In genomic region chr1:181247-182216, GRCh38 we compare ENCODE assay signal across 8 cellular contexts.
DNase-seq lines count a peak whose midpoint lies in the region; ATAC-seq and TF ChIP-seq lines count a peak whose summit lies in the region.
"Not testable (repeated sequence)": the region's sequence is repeated elsewhere in the genome, so short reads cannot be mapped to it uniquely, and the experiment has no call there.

No MANE protein-coding gene starts in this region.

- DNase-seq in Caki2 (ENCODE audit: low read depth) (peak; percentile 49), esophagus muscularis mucosa (ENCODE audit: extremely low spot score) (peak; percentile 93), left kidney (ENCODE audit: low read depth, low spot score) (peak; percentile 70), psoas muscle (peak; percentile 69 to 77), testis (peak; percentile 92)
- DNase-seq in activated CD4-positive, alpha-beta T cell treated with anti-CD3 and anti-CD28 coated beads for 1 hour = peak; percentile 39
- peak; percentile 36 to 71 for DNase-seq in activated naive CD4-positive, alpha-beta T cell treated with anti-CD3 and anti-CD28 coated beads, Interleukin-2, amount 50 U/mL, for 72 hours (ENCODE audit: low spot score in 2 of 2)

- H3K4me1 ChIP-seq in esophagus muscularis mucosa, psoas muscle, testis: not testable (repeated sequence)

- H3K9me3 Mint-ChIP-seq in activated naive CD4-positive, alpha-beta T cell treated with anti-CD3 and anti-CD28 coated beads, Interleukin-2, amount 50 U/mL, for 72 hours = not testable (repeated sequence)

- TF ChIP-seq CTCF in LNCAP (IDR thresholded peaks at IDR 0.05) (peak; percentile 35; the same call in 1 of the 2 replicates), esophagus muscularis mucosa (IDR thresholded peaks at IDR 0.05) (peak in 1 of 3 experiments; percentile 21), testis (IDR thresholded peaks at IDR 0.05) (peak in 1 of 3 experiments; percentile 70)
- not testable (repeated sequence) for TF ChIP-seq CTCF in psoas muscle (IDR thresholded peaks at IDR 0.05)

- H3K27ac ChIP-seq in esophagus muscularis mucosa (replicated peaks in 1 of 4); psoas muscle; testis: not testable (repeated sequence)

- not testable (repeated sequence) for TF ChIP-seq EP300 in esophagus muscularis mucosa (IDR thresholded peaks at IDR 0.05)

- peak; percentile 43 to 73 for ATAC-seq in activated naive CD4-positive, alpha-beta T cell treated with anti-CD3 and anti-CD28 coated beads, Interleukin-2, amount 50 U/mL, for 72 hours
- peak in 1 of 4 donors; percentile 69 for ATAC-seq in psoas muscle

- not testable (repeated sequence) for H3K9me3 ChIP-seq in esophagus muscularis mucosa, psoas muscle, testis

- in situ Hi-C loops in Caki2 (cut with HindIII; ENCODE audit: low pct_unique_long_range_greater_than_20kb, low sequenced_read_pairs) = not testable (repeated sequence)

- not testable (repeated sequence) for H3K27ac Mint-ChIP-seq in activated naive CD4-positive, alpha-beta T cell treated with anti-CD3 and anti-CD28 coated beads, Interleukin-2, amount 50 U/mL, for 72 hours

- H3K36me3 Mint-ChIP-seq in activated naive CD4-positive, alpha-beta T cell treated with anti-CD3 and anti-CD28 coated beads, Interleukin-2, amount 50 U/mL, for 72 hours = not testable (repeated sequence)

- WGBS in esophagus muscularis mucosa = 79% methylated on average over 19 of the region's 79 CpGs
- WGBS in psoas muscle, 3 donors = 76 to 79% (median 77%) methylated on average over 30 to 62 of the region's 79 CpGs
- WGBS in testis, 2 donors = 67 to 71% methylated on average over 53 to 54 of the region's 79 CpGs

- H3K36me3 ChIP-seq in esophagus muscularis mucosa; psoas muscle (ENCODE audit: insufficient read depth in 1 of 2, low read depth in 1 of 2); testis (ENCODE audit: low read depth, missing control alignments): not testable (repeated sequence)

- not testable (repeated sequence) for H3K27me3 ChIP-seq in esophagus muscularis mucosa; psoas muscle (ENCODE audit: insufficient read depth in 3 of 3, low read length in 2 of 3); testis

- TF ChIP-seq POLR2A in esophagus muscularis mucosa (IDR thresholded peaks at IDR 0.05; ENCODE audit: low read depth); testis (IDR thresholded peaks at IDR 0.05): not testable (repeated sequence)

- not testable (repeated sequence) for H3K4me3 ChIP-seq in esophagus muscularis mucosa, psoas muscle
- peak overlapping the region; percentile 46 to 47 for H3K4me3 ChIP-seq in testis

- intact Hi-C loops in esophagus muscularis mucosa (cut with DNase I); psoas muscle (cut with DNase I); testis (cut with DNase I; ENCODE audit: low total_unique reads): not testable (repeated sequence)

Comparison
In these comparisons a context has a peak if more than half of its experiments do, and no peak if none do; other contexts are left out.
1. DNase-seq: peak in every context shown above with its lines; median percentile 93 in esophagus muscularis mucosa; 92 in testis; 73 in psoas muscle; 70 in left kidney; 54 in activated naive CD4-positive, alpha-beta T cell treated with anti-CD3 and anti-CD28 coated beads, Interleukin-2, amount 50 U/mL, for 72 hours; 49 in Caki2; 39 in activated CD4-positive, alpha-beta T cell treated with anti-CD3 and anti-CD28 coated beads for 1 hour.